ENCODE assay signal across 8 cellular contexts in genomic region chr5:154098465-154098864, GRCh38.
"Had no signal": no experiment of that assay in that cellular context is flagged by ENCODE, and none has a peak within 500 bp of the region (broad histone marks: within the 10 kb centered on the region; RNA-seq: fewer than 3 reads in every experiment).

No MANE protein-coding gene starts in this region.

- ATAC-seq: HCT116 had no signal

- H3K36me3 ChIP-seq: HAP-1 had no signal

- H3K4me3 ChIP-seq: HAP-1 had no signal

- H3K4me1 ChIP-seq: HAP-1 had no signal

- DNase-seq: GOT3, H7, HFFc6, IMR-90, KBM-7 had no signal

- H3K27ac ChIP-seq: HL-60 had no signal

- H3K9me3 ChIP-seq: HAP-1 had no signal
